8 cellular contexts compared by ENCODE assay signal in genomic region chr6:132814716-132815570, GRCh38. TPM values are rescaled to one million over a fixed set of nuclear protein-coding genes. Genes with fewer than 3 reads are reported as not detected.
DNase-seq lines count a peak whose midpoint lies in the region; ATAC-seq and TF ChIP-seq lines count a peak whose summit lies in the region.

No MANE protein-coding gene starts in this region.

- peak overlapping the region; percentile 78 for H3K4me3 ChIP-seq in fibroblast of villous mesenchyme (ENCODE audit: low read depth, low read length)
- H3K4me3 ChIP-seq in retinal pigment epithelial cell (ENCODE audit: low read length) = peak overlapping the region; percentile 98

- peak; percentile 44 for DNase-seq in activated T-cell treated with anti-CD3 and anti-CD28 coated beads for 24 hours (ENCODE audit: low read depth)
- DNase-seq in activated T-cell treated with anti-CD3 and anti-CD28 coated beads, Interleukin-2, amount 50 U/mL, for 1 hour = no peak
- DNase-seq in activated CD4-positive, alpha-beta T cell treated with anti-CD3 and anti-CD28 coated beads, Interleukin-2, amount 50 U/mL, for 48 hours = peak; percentile 31 to 36
- DNase-seq in fibroblast of villous mesenchyme (ENCODE audit: low read depth) = no peak
- DNase-seq in retinal pigment epithelial cell (ENCODE audit: low read depth) = no peak
- no peak for DNase-seq in NCI-H446 (lab: John Stamatoyannopoulos, UW)
- DNase-seq in NK-92 (lab: John Stamatoyannopoulos, UW; ENCODE audit: unreplicated experiment) = no peak

- ATAC-seq in HG03280 (IDR thresholded peaks at IDR 0.05; ENCODE audit: unreplicated experiment) = peak; percentile 12

- TF ChIP-seq CTCF in fibroblast of villous mesenchyme (IDR thresholded peaks at IDR 0.05; ENCODE audit: insufficient read depth, low read depth, low read length) (no peak), retinal pigment epithelial cell (conservative IDR thresholded peaks at IDR 0.05; ENCODE audit: low read depth, low read length) (no peak)

RNA-seq across cellular contexts. Expression of gene RPS12, which starts 0.6 kb away (rescaled TPM):
- total RNA-seq in fibroblast of villous mesenchyme = 603 and 770 TPM in 2 replicates

RNA-seq across cellular contexts. Expression of gene SLC18B1, which starts 16.5 kb away (rescaled TPM):
- total RNA-seq in fibroblast of villous mesenchyme = 4.8 and 11.2 TPM in 2 replicates

RNA-seq across cellular contexts. Expression of gene VNN2, which starts 57.2 kb away (rescaled TPM):
- not detected in 2 replicates for total RNA-seq in fibroblast of villous mesenchyme

Comparison
In these comparisons a context has a peak if more than half of its experiments do, and no peak if none do; other contexts are left out.
1. DNase-seq: peak in activated T-cell treated with anti-CD3 and anti-CD28 coated beads for 24 hours (single experiment) and activated CD4-positive, alpha-beta T cell treated with anti-CD3 and anti-CD28 coated beads, Interleukin-2, amount 50 U/mL, for 48 hours (2 of 2); none in activated T-cell treated with anti-CD3 and anti-CD28 coated beads, Interleukin-2, amount 50 U/mL, for 1 hour (single experiment), fibroblast of villous mesenchyme (single experiment), retinal pigment epithelial cell (single experiment), NCI-H446 (0 of 2) and NK-92 (single experiment).